ENCODE assay signal across 14 cellular contexts in the genomic region with DNA sequence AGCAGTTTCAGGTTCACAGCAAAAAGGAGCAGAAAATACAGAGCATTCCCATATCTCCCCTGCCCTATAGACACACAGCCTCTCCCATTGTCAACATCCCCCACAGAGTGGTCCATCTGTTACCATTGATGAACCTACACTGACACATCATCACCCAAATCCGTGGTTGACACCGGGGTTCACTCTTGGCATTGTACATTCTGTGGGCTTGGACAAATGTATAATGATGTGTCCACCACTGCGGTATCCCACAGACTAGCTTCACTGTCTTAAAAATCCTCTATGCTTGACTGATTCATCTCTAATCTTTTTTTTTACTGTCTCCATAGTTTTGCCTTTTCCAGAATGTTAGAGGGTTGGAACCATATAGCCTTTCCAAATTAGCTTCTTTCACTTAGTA.
"Had no signal": no experiment of that assay in that cellular context is flagged by ENCODE, and none has a peak within 500 bp of the region (broad histone marks: within the 10 kb centered on the region; RNA-seq: fewer than 3 reads in every experiment).

No MANE protein-coding gene starts in this region.

- DNase-seq: activated CD4-positive, alpha-beta memory T cell treated with anti-CD3 and anti-CD28 coated beads for 36 hours; activated CD4-positive, alpha-beta T cell treated with anti-CD3 and anti-CD28 coated beads for 36 hours; activated CD8-positive, alpha-beta memory T cell treated with anti-CD3 and anti-CD28 coated beads, Interleukin-2, amount 10 ng/mL, durations not matched to agents 7 days and 5 days; activated naive CD4-positive, alpha-beta T cell treated with anti-CD3 and anti-CD28 coated beads for 36 hours; activated T-cell treated with anti-CD3 and anti-CD28 coated beads, Interleukin-2, amount 50 U/mL, for 1 hour; effector CD4-positive, alpha-beta T cell; esophagus squamous epithelium; foreskin keratinocyte; stimulated activated CD4-positive, alpha-beta T cell treated with anti-CD3 and anti-CD28 coated beads, Interleukin-4, amount 100 ng/mL, for 24 hours; stimulated activated naive CD4-positive, alpha-beta T cell treated with Interleukin-2 at 50 U/mL for 16 hours; T-helper 17 cell had no signal

- H3K9me3 ChIP-seq: esophagus squamous epithelium, neutrophil had no signal

- H3K27me3 ChIP-seq: esophagus squamous epithelium, foreskin keratinocyte, neutrophil had no signal

- ATAC-seq: activated CD4-positive, alpha-beta T cell treated with anti-CD3 and anti-CD28 coated beads for 36 hours; activated CD8-positive, alpha-beta memory T cell treated with anti-CD3 and anti-CD28 coated beads, Interleukin-2, amount 10 ng/mL, durations not matched to agents 7 days and 5 days; foreskin keratinocyte; T-helper 17 cell had no signal

- H3K4me3 ChIP-seq: esophagus squamous epithelium, skin epidermis had no signal

- H3K4me1 ChIP-seq: foreskin keratinocyte had no signal

- H3K36me3 ChIP-seq: esophagus squamous epithelium, neutrophil had no signal

- H3K27ac ChIP-seq: coronary artery, esophagus squamous epithelium, foreskin keratinocyte, neutrophil had no signal
